In genomic region chr2:13240061-13240460, GRCh38 we compare ENCODE assay signal across 24 cellular contexts.
DNase-seq lines count a peak whose midpoint lies in the region; ATAC-seq and TF ChIP-seq lines count a peak whose summit lies in the region.
"Had no signal": no experiment of that assay in that cellular context is flagged by ENCODE, and none has a peak within 500 bp of the region (broad histone marks: within the 10 kb centered on the region; RNA-seq: fewer than 3 reads in every experiment).

No MANE protein-coding gene starts in this region.

- no peaks in the 10 kb centered on the region for H3K27me3 ChIP-seq in KMS-11 (ENCODE audit: insufficient read depth, low read depth)
- H3K27me3 ChIP-seq in smooth muscle cell (ENCODE audit: low read depth), result no peaks in the 10 kb centered on the region
- H3K27me3 ChIP-seq: BLaER1 treated with 17β-estradiol and CSF1 and Interleukin-3, amounts not matched to agents 10 nM and 100 nM had no signal

- DNase-seq in smooth muscle cell (lab: John Stamatoyannopoulos, UW; ENCODE audit: unreplicated experiment), result no peak
- no peak for DNase-seq in DMS 273 treated with DMSO at 0.1 percent for 48 hours (lab: John Stamatoyannopoulos, UW)
- DNase-seq in NCI-H2227 treated with DMSO at 0.1 percent for 48 hours (lab: John Stamatoyannopoulos, UW), result no peak
- no peak for DNase-seq in activated CD4-positive, alpha-beta T cell treated with anti-CD3 and anti-CD28 coated beads, Interleukin-2, amount 50 U/mL, for 1 hour
- DNase-seq: Calu3; CD8-positive, alpha-beta T cell; DMS53; EL; GOT3; Kasumi-1; NCI-H1105; NCI-H2081; NCI-H2171 treated with DMSO at 0.1 percent for 48 hours; NCI-H446 treated with DMSO at 0.1 percent for 48 hours; NCI-H748 treated with DMSO at 0.1 percent for 48 hours; NK-92 treated with Interleukin-12 subunit alpha and Interleukin-12 subunit beta, amount 100 ng/mL, for 24 hours; SHP77 treated with DMSO at 0.1 percent for 48 hours; SK-N-SH; T-cell had no signal

- no peak overlapping the region for H3K9ac ChIP-seq in KMS-11
- no peak overlapping the region for H3K9ac ChIP-seq in smooth muscle cell (ENCODE audit: low read depth)
- H3K9ac ChIP-seq: BLaER1 treated with 17β-estradiol and CSF1 and Interleukin-3, amounts not matched to agents 10 nM and 100 nM; SK-N-SH had no signal

- H3F3A ChIP-seq in smooth muscle cell (ENCODE audit: low read depth), result no peaks in the 10 kb centered on the region

- H3K4me3 ChIP-seq in KMS-11 (IDR thresholded peaks at IDR 0.05; ENCODE audit: insufficient read depth, low read depth, low read length), result no peak overlapping the region
- no peak overlapping the region for H3K4me3 ChIP-seq in smooth muscle cell
- H3K4me3 ChIP-seq: BLaER1 treated with 17β-estradiol and CSF1 and Interleukin-3, amounts not matched to agents 10 nM and 100 nM had no signal

- H4K20me1 ChIP-seq in KMS-11 (ENCODE audit: insufficient read depth) (no peaks in the 10 kb centered on the region), smooth muscle cell (ENCODE audit: low read depth) (no peaks in the 10 kb centered on the region)
- H4K20me1 ChIP-seq: BLaER1 treated with 17β-estradiol and CSF1 and Interleukin-3, amounts not matched to agents 10 nM and 100 nM had no signal

- H3K4me2 ChIP-seq in KMS-11, result 0 out of 2 replicates have a peak overlapping the region, but pooled peaks have one; percentile 7
- H3K4me2 ChIP-seq in smooth muscle cell, result no peak overlapping the region
- H3K4me2 ChIP-seq: BLaER1 treated with 17β-estradiol and CSF1 and Interleukin-3, amounts not matched to agents 10 nM and 100 nM; SK-N-SH had no signal

- no peak overlapping the region for H2AFZ ChIP-seq in KMS-11 (ENCODE audit: low read depth)
- H2AFZ ChIP-seq in smooth muscle cell (ENCODE audit: low read depth), result no peak overlapping the region

- H3K27ac ChIP-seq in KMS-11 (no peak overlapping the region), smooth muscle cell (ENCODE audit: low read depth) (no peak overlapping the region)
- H3K27ac ChIP-seq: BLaER1 treated with 17β-estradiol and CSF1 and Interleukin-3, amounts not matched to agents 10 nM and 100 nM had no signal

- ATAC-seq in GM18858 (IDR thresholded peaks at IDR 0.05; ENCODE audit: unreplicated experiment) (peak; percentile 46), HG02852 (IDR thresholded peaks at IDR 0.05; ENCODE audit: unreplicated experiment) (peak; percentile 55)
- ATAC-seq: CD8-positive, alpha-beta T cell; HCT116; T-cell had no signal

- H3K4me1 ChIP-seq in KMS-11 (ENCODE audit: low read depth, poor library complexity, severe bottlenecking), result peaks cover 20% of the 10 kb centered on the region
- no peaks in the 10 kb centered on the region for H3K4me1 ChIP-seq in smooth muscle cell (ENCODE audit: low read depth)
- H3K4me1 ChIP-seq: BLaER1 treated with 17β-estradiol and CSF1 and Interleukin-3, amounts not matched to agents 10 nM and 100 nM had no signal

- no peaks in the 10 kb centered on the region for H3K79me2 ChIP-seq in KMS-11 (ENCODE audit: insufficient read depth, low read depth)
- H3K79me2 ChIP-seq in smooth muscle cell (ENCODE audit: low read depth), result no peaks in the 10 kb centered on the region

- no peak for TF ChIP-seq CTCF in KMS-11 (conservative IDR thresholded peaks at IDR 0.05; ENCODE audit: low read depth, low read length)
- TF ChIP-seq CTCF in smooth muscle cell (IDR thresholded peaks at IDR 0.05; ENCODE audit: borderline replicate concordance, insufficient read depth, poor library complexity, severe bottlenecking), result no peak

- H3K36me3 ChIP-seq in KMS-11 (ENCODE audit: insufficient read depth) (no peaks in the 10 kb centered on the region), smooth muscle cell (ENCODE audit: low read depth) (no peaks in the 10 kb centered on the region)
- H3K36me3 ChIP-seq: BLaER1 treated with 17β-estradiol and CSF1 and Interleukin-3, amounts not matched to agents 10 nM and 100 nM had no signal

- no peaks in the 10 kb centered on the region for H3K9me3 ChIP-seq in smooth muscle cell (replicated peaks; ENCODE audit: low read depth)
- H3K9me3 ChIP-seq: BLaER1 treated with 17β-estradiol and CSF1 and Interleukin-3, amounts not matched to agents 10 nM and 100 nM; SK-N-SH had no signal
